In the genomic region with DNA sequence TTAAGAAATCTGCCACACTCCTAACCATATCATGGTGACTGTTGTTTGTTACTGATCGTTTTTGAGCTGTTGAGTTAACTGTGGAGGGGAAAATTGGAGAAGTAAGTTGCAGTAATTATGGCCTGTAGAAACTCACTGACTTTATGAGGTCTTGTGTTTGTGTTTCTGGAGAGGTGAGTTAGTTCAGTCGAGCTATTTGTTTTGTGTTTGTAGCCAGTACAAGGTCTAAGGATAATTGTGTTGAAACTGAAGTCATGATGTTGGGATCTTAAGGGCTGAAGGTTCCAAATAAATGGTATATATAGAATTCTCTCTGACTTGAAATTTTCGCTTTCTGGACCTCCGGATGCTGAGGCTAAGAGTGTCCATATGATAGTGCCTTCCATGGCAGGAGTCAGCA, we compare ENCODE assay signal across 11 cellular contexts. TPM values are rescaled to one million over a fixed set of nuclear protein-coding genes. Genes with fewer than 3 reads are reported as not detected.
A peak's percentile ranks its signal among the peaks of the same experiment; 100 is the strongest.
DNase-seq lines count a peak whose midpoint lies in the region; ATAC-seq, FAIRE-seq and TF ChIP-seq lines count a peak whose summit lies in the region.
"Not testable (repeated sequence)": the region's sequence is repeated elsewhere in the genome, so short reads cannot be mapped to it uniquely, and the experiment has no call there.
"Had no signal": no experiment of that assay in that cellular context is flagged by ENCODE, and none has a peak within 500 bp of the region (broad histone marks: within the 10 kb centered on the region; RNA-seq: fewer than 3 reads in every experiment).

No MANE protein-coding gene starts in this region.

- not testable (repeated sequence) for TF ChIP-seq POLR2A in NB4 (IDR thresholded peaks at IDR 0.05; ENCODE audit: extremely low read depth, insufficient read length); K562 (conservative IDR thresholded peaks at IDR 0.05)

- not testable (repeated sequence) for BruUV-seq in K562 (replicated peaks; lab: Mats Ljungman, UMichigan)

- not testable (repeated sequence) for H3K9me3 ChIP-seq in GM23248 (ENCODE audit: low read depth); K562 (replicated peaks; ENCODE audit: control insufficient read depth, insufficient read depth, low read depth, low read length); mesodermal cell (ENCODE audit: control insufficient read depth, low read length)

- not testable (repeated sequence) for H3K27me3 ChIP-seq in GM23248 (replicated peaks; ENCODE audit: insufficient read depth); K562 (ENCODE audit: control insufficient read depth in 2 of 2, insufficient read depth in 2 of 2, low read length in 2 of 2)

- CTCF ChIA-PET in activated CD4-positive, alpha-beta memory T cell treated with anti-CD3 and anti-CD28 coated beads, Interleukin-2, amount 10 ng/mL, durations not matched to agents 7 days and 5 days (lab: Charles Lee); K562 (lab: Yijun Ruan, JAX; ENCODE audit: low intra/inter-chr PET ratio): not testable (repeated sequence)

- H3K4me3 ChIP-seq in GM23248 = peak overlapping the region; percentile 98
- H3K4me3 ChIP-seq in NB4 (ENCODE audit: low read depth, low read length) = peak overlapping the region; percentile 75
- H3K4me3 ChIP-seq in K562 = peak overlapping the region; percentile 17; the same call in 1 of the 2 replicates
- peak overlapping the region; percentile 54 for H3K4me3 ChIP-seq in fibroblast of mammary gland (ENCODE audit: control insufficient read depth, low read depth, low read length)
- peak overlapping the region; percentile 35 for H3K4me3 ChIP-seq in mesodermal cell (ENCODE audit: extremely low read depth, insufficient read depth, low read length, poor library complexity, severe bottlenecking)
- peak overlapping the region; percentile 54 for H3K4me3 ChIP-seq in skeletal muscle cell (ENCODE audit: low read depth, low read length)

- FAIRE-seq in K562 (lab: Jason Lieb, UNC) = not testable (repeated sequence)

- DNase-seq in GM23248; activated CD4-positive, alpha-beta memory T cell treated with anti-CD3 and anti-CD28 coated beads, Interleukin-2, amount 10 ng/mL, durations not matched to agents 7 days and 5 days; K562 (ENCODE audit: extremely low read depth in 1 of 4, low spot score in 3 of 4); skeletal muscle cell (ENCODE audit: low read depth): not testable (repeated sequence)
- DNase-seq in NB4 (ENCODE audit: low read depth) (peak; percentile 48), fibroblast of mammary gland (ENCODE audit: low read depth) (peak; percentile 2)

- peak overlapping the region; percentile 62; the same call in 1 of the 2 replicates for H3K27ac ChIP-seq in 22Rv1
- H3K27ac ChIP-seq in GM23248; K562 (ENCODE audit: extremely low read depth, low read depth, low read length); mesodermal cell (ENCODE audit: low read depth, low read length, severe bottlenecking): not testable (repeated sequence)

- not testable (repeated sequence) for TF ChIP-seq RAD21 in K562 (CRISPR knock-in tag; conservative IDR thresholded peaks at IDR 0.05 in 1 of 2, IDR thresholded peaks at IDR 0.05 in 1 of 2)

- not testable (repeated sequence) for H4K20me1 ChIP-seq in GM23248 (ENCODE audit: insufficient read depth); K562 (replicated peaks; ENCODE audit: control insufficient read depth, insufficient read depth, low read length)

- intact Hi-C loops in K562 (cut with micrococcal nuclease) = not testable (repeated sequence)

- 0 out of 2 replicates have a peak overlapping the region, but pooled peaks have one; percentile 87 for H2AFZ ChIP-seq in GM23248
- H2AFZ ChIP-seq in K562 (ENCODE audit: low read depth, low read length) = not testable (repeated sequence)

- H3K27me3 Mint-ChIP-seq in activated CD4-positive, alpha-beta memory T cell treated with anti-CD3 and anti-CD28 coated beads, Interleukin-2, amount 10 ng/mL, durations not matched to agents 7 days and 5 days = not testable (repeated sequence)

- H3K4me2 ChIP-seq in GM23248 (ENCODE audit: unreplicated experiment) = peak overlapping the region; percentile 89
- H3K4me2 ChIP-seq in K562 (ENCODE audit: insufficient read depth, low read length) = not testable (repeated sequence)

- H3K27ac Mint-ChIP-seq in activated CD4-positive, alpha-beta memory T cell treated with anti-CD3 and anti-CD28 coated beads, Interleukin-2, amount 10 ng/mL, durations not matched to agents 7 days and 5 days = peak overlapping the region; percentile 67

- H3K36me3 Mint-ChIP-seq in activated CD4-positive, alpha-beta memory T cell treated with anti-CD3 and anti-CD28 coated beads, Interleukin-2, amount 10 ng/mL, durations not matched to agents 7 days and 5 days (ENCODE audit: low read depth) = peaks cover 15% of the 10 kb centered on the region

- H3K4me3 Mint-ChIP-seq in activated CD4-positive, alpha-beta memory T cell treated with anti-CD3 and anti-CD28 coated beads, Interleukin-2, amount 10 ng/mL, durations not matched to agents 7 days and 5 days = peak overlapping the region; percentile 81

- not testable (repeated sequence) for H3F3A ChIP-seq in GM23248 (ENCODE audit: insufficient read depth)

- H3K4me1 Mint-ChIP-seq in activated CD4-positive, alpha-beta memory T cell treated with anti-CD3 and anti-CD28 coated beads, Interleukin-2, amount 10 ng/mL, durations not matched to agents 7 days and 5 days = peaks cover 25% of the 10 kb centered on the region

- not testable (repeated sequence) for ATAC-seq in K562

- not testable (repeated sequence) for H3K9me1 ChIP-seq in K562 (ENCODE audit: control insufficient read depth, insufficient read depth, low read length)

- not testable (repeated sequence) for H3K4me1 ChIP-seq in GM23248 (ENCODE audit: insufficient read depth); K562 (replicated peaks in 1 of 2; ENCODE audit: control insufficient read depth in 2 of 2, insufficient read depth in 2 of 2, low read length in 2 of 2); mesodermal cell (ENCODE audit: control insufficient read depth, insufficient read depth, low read length, poor library complexity, severe bottlenecking)

- POLR2A ChIA-PET in activated CD4-positive, alpha-beta memory T cell treated with anti-CD3 and anti-CD28 coated beads, Interleukin-2, amount 10 ng/mL, durations not matched to agents 7 days and 5 days (lab: Charles Lee); K562 (lab: Yijun Ruan, JAX): not testable (repeated sequence)

- H3K36me3 ChIP-seq in GM23248 (ENCODE audit: low read depth) = peaks cover 10% of the 10 kb centered on the region; the same call in 1 of the 2 replicates
- H3K36me3 ChIP-seq in K562 (ENCODE audit: control insufficient read depth, insufficient read depth, low read length) = not testable (repeated sequence)
- peaks cover 31% of the 10 kb centered on the region for H3K36me3 ChIP-seq in mesodermal cell (ENCODE audit: control insufficient read depth, insufficient read depth, low read length)

- peak overlapping the region; percentile 86 for H3K9ac ChIP-seq in GM23248
- not testable (repeated sequence) for H3K9ac ChIP-seq in K562 (ENCODE audit: insufficient read depth in 1 of 2, low read depth in 2 of 2, low read length in 2 of 2)

- TF ChIP-seq CTCF in 22Rv1 (IDR thresholded peaks at IDR 0.05); NB4 (IDR thresholded peaks at IDR 0.05; ENCODE audit: low read depth, low read length); K562 (IDR thresholded peaks at IDR 0.05 in 2 of 3, conservative IDR thresholded peaks at IDR 0.05 in 1 of 3; ENCODE audit: insufficient read depth in 2 of 3, low read depth in 1 of 3, low read length in 3 of 3); fibroblast of mammary gland (conservative IDR thresholded peaks at IDR 0.05; ENCODE audit: control insufficient read depth, insufficient read depth, low read depth, low read length): not testable (repeated sequence)

- H3K9me2 ChIP-seq in GM23248 (ENCODE audit: insufficient read depth) = not testable (repeated sequence)

- not testable (repeated sequence) for TF ChIP-seq EP300 in K562 (IDR thresholded peaks at IDR 0.05; ENCODE audit: low read length)

- WGBS in GM23248 (ENCODE audit: low coverage in 1 of 2, low lambda C conversion rate in 2 of 2, missing lambda C conversion rate in 2 of 2), 2 experiments = 41 to 46% methylated on average over 4 of the region's 4 CpGs
- WGBS in K562 (ENCODE audit: insufficient coverage, low coverage, missing lambda C conversion rate) = 18% methylated on average over 2 of the region's 4 CpGs
- WGBS in mesodermal cell (ENCODE audit: insufficient coverage in 2 of 2), 2 experiments = 67 to 75% methylated on average over 1 to 2 of the region's 4 CpGs

- not testable (repeated sequence) for H3K9me3 Mint-ChIP-seq in activated CD4-positive, alpha-beta memory T cell treated with anti-CD3 and anti-CD28 coated beads, Interleukin-2, amount 10 ng/mL, durations not matched to agents 7 days and 5 days

- in situ Hi-C loops in GM23248 (cut with MboI); K562 (cut with MboI): not testable (repeated sequence)

- H3K79me2 ChIP-seq in GM23248 (ENCODE audit: insufficient read depth) (peaks cover 49% of the 10 kb centered on the region), K562 (ENCODE audit: control insufficient read depth, insufficient read depth, low read length) (peaks cover 22% of the 10 kb centered on the region)

RNA-seq across cellular contexts. Expression of a gene that starts 29.2 kb away (rescaled TPM):
- total RNA-seq in GM23248 (2014; rRNA removed; shearing (Covaris generic)) = not detected in 2 replicates
- not detected in 2 replicates for polyA plus RNA-seq in GM23248 (2016; fragmentation: Nextera tagmentation; extraction: Ambion mirVana)
- total RNA-seq in activated CD4-positive, alpha-beta memory T cell treated with anti-CD3 and anti-CD28 coated beads, Interleukin-2, amount 10 ng/mL, durations not matched to agents 7 days and 5 days = not detected
- total RNA-seq in K562 (2011; cell fraction: chromatin; rRNA removed; ENCODE audit: low replicate concordance) = not detected in 2 replicates
- not detected in 2 replicates for total RNA-seq in K562 (2011; cell fraction: nucleolus; rRNA removed)
- not detected in 2 replicates for total RNA-seq in K562 (2011; cell fraction: nucleoplasm; rRNA removed)
- not detected in 2 replicates for total RNA-seq in K562 (2014; rRNA removed)
- not detected in 2 replicates for total RNA-seq in K562 (2014; rRNA removed; fragmentation: Illumina TruSeq; extraction: Trizol)
- total RNA-seq in K562 (2015; rRNA removed; fragmentation: Illumina TruSeq; extraction: Trizol) = not detected in 2 replicates
- not detected in 2 replicates for total RNA-seq in K562 (2021)
- not detected in 2 replicates for polyA plus RNA-seq in K562 (2011; rRNA removed)
- polyA plus RNA-seq in K562 (2011; cell fraction: cytosol; rRNA removed) = not detected in 2 replicates
- not detected in 2 replicates for polyA plus RNA-seq in K562 (2011; cell fraction: nucleus; rRNA removed)
- not detected in 2 replicates for polyA plus RNA-seq in K562 (2012)
- polyA plus RNA-seq in K562 (2014; fragmentation: Illumina TruSeq; extraction: Trizol) = not detected in 2 replicates
- not detected for polyA plus RNA-seq in K562 (2014; fragmentation: Nextera tagmentation; extraction: Ambion mirVana)
- not detected in 2 replicates for polyA plus RNA-seq in K562 (2014; rRNA removed)
- not detected in 2 replicates for polyA minus RNA-seq in K562 (2011; rRNA and poly(A)+ RNA removed)
- polyA minus RNA-seq in K562 (2011; cell fraction: cytosol; rRNA and poly(A)+ RNA removed) = not detected in 2 replicates
- polyA minus RNA-seq in K562 (2011; cell fraction: nucleus; rRNA and poly(A)+ RNA removed) = not detected in 2 replicates
- not detected for polyA plus RNA-seq in mesodermal cell (2013, experiment 1 of 2)
- polyA plus RNA-seq in mesodermal cell (2013, experiment 2 of 2) = not detected
- total RNA-seq: esophagus squamous epithelium, mononuclear cell, Peyer's patch had no signal

RNA-seq across cellular contexts. Expression of a gene that starts 49.7 kb away (rescaled TPM):
- total RNA-seq in GM23248 (2014; rRNA removed; shearing (Covaris generic)) = 0.11 and 0.13 TPM in 2 replicates
- not detected in 2 replicates for polyA plus RNA-seq in GM23248 (2016; fragmentation: Nextera tagmentation; extraction: Ambion mirVana)
- total RNA-seq in activated CD4-positive, alpha-beta memory T cell treated with anti-CD3 and anti-CD28 coated beads, Interleukin-2, amount 10 ng/mL, durations not matched to agents 7 days and 5 days = under 1 TPM; 0.33 to 0.38 TPM
- not detected in 2 replicates for total RNA-seq in K562 (2011; cell fraction: chromatin; rRNA removed; ENCODE audit: low replicate concordance)
- total RNA-seq in K562 (2011; cell fraction: nucleolus; rRNA removed) = not detected in 2 replicates
- not detected in 2 replicates for total RNA-seq in K562 (2011; cell fraction: nucleoplasm; rRNA removed)
- total RNA-seq in K562 (2014; rRNA removed) = not detected in 2 replicates
- not detected in 2 replicates for total RNA-seq in K562 (2014; rRNA removed; fragmentation: Illumina TruSeq; extraction: Trizol)
- total RNA-seq in K562 (2015; rRNA removed; fragmentation: Illumina TruSeq; extraction: Trizol) = not detected in 2 replicates
- total RNA-seq in K562 (2021) = not detected in 2 replicates
- polyA plus RNA-seq in K562 (2011; rRNA removed) = 0.01 TPM in 1 of 2 replicates, not detected in the other
- not detected in 2 replicates for polyA plus RNA-seq in K562 (2011; cell fraction: cytosol; rRNA removed)
- not detected in 2 replicates for polyA plus RNA-seq in K562 (2011; cell fraction: nucleus; rRNA removed)
- 0.03 TPM in 1 of 2 replicates, not detected in the other for polyA plus RNA-seq in K562 (2012)
- polyA plus RNA-seq in K562 (2014; fragmentation: Illumina TruSeq; extraction: Trizol) = not detected in 2 replicates
- polyA plus RNA-seq in K562 (2014; fragmentation: Nextera tagmentation; extraction: Ambion mirVana) = under 1 TPM in 1 of 2 experiments, not detected in 1; 0.01 TPM
- polyA plus RNA-seq in K562 (2014; rRNA removed) = not detected in 2 replicates
- not detected in 2 replicates for polyA minus RNA-seq in K562 (2011; rRNA and poly(A)+ RNA removed)
- not detected in 2 replicates for polyA minus RNA-seq in K562 (2011; cell fraction: cytosol; rRNA and poly(A)+ RNA removed)
- not detected in 2 replicates for polyA minus RNA-seq in K562 (2011; cell fraction: nucleus; rRNA and poly(A)+ RNA removed)
- not detected for polyA plus RNA-seq in mesodermal cell (2013, experiment 1 of 2)
- not detected for polyA plus RNA-seq in mesodermal cell (2013, experiment 2 of 2)

Comparison
In these comparisons a context has a peak if more than half of its experiments do, and no peak if none do; other contexts are left out.
1. H3K4me3 ChIP-seq: peak in every context shown above with its lines; median percentile 98 in GM23248; 75 in NB4; 54 in fibroblast of mammary gland; 54 in skeletal muscle cell; 35 in mesodermal cell; 17 in K562.